Comparison of ENCODE assay signal across 8 cellular contexts in genomic region chr20:25223179-25223661, GRCh38. TPM values are rescaled to one million over a fixed set of nuclear protein-coding genes. Genes with fewer than 3 reads are reported as not detected.
DNase-seq lines count a peak whose midpoint lies in the region; ATAC-seq and FAIRE-seq lines count a peak whose summit lies in the region.

No MANE protein-coding gene starts in this region.

- no peaks in the 10 kb centered on the region for H3K27me3 ChIP-seq in BLaER1

- H4K20me1 ChIP-seq in BLaER1, result 0 out of 2 replicates have a peak, but pooled peaks cover 12% of the 10 kb centered on the region

- ATAC-seq in activated T-cell treated with anti-CD3 and anti-CD28 coated beads, Interleukin-2, amount 50 U/mL, for 4 hours, result peak; percentile 74 to 88
- ATAC-seq in HG03432 (IDR thresholded peaks at IDR 0.05; ENCODE audit: unreplicated experiment) (no peak), GM19351 (IDR thresholded peaks at IDR 0.05; ENCODE audit: unreplicated experiment) (no peak), HG02678 (IDR thresholded peaks at IDR 0.05; ENCODE audit: unreplicated experiment) (no peak)

- no peak overlapping the region for H3K4me3 ChIP-seq in BLaER1

- H3K9ac ChIP-seq in BLaER1, result no peak overlapping the region; the same call in 1 of the 2 replicates

- H3K4me1 ChIP-seq in BLaER1, result peaks cover 96% of the 10 kb centered on the region

- H3K4me3 Mint-ChIP-seq in activated T-cell treated with anti-CD3 and anti-CD28 coated beads, Interleukin-2, amount 50 U/mL, for 4 hours, result no peak overlapping the region

- peak overlapping the region; percentile 62 for H3K27ac ChIP-seq in BLaER1

- H3K36me3 Mint-ChIP-seq in activated T-cell treated with anti-CD3 and anti-CD28 coated beads, Interleukin-2, amount 50 U/mL, for 4 hours (ENCODE audit: insufficient read depth), result peaks cover 7% of the 10 kb centered on the region

- H3K36me3 ChIP-seq in BLaER1, result peaks cover 31% of the 10 kb centered on the region

- H3K4me1 Mint-ChIP-seq in activated T-cell treated with anti-CD3 and anti-CD28 coated beads, Interleukin-2, amount 50 U/mL, for 4 hours (ENCODE audit: low read depth), result peaks cover 7% of the 10 kb centered on the region

- no peaks in the 10 kb centered on the region for H3K9me3 Mint-ChIP-seq in activated T-cell treated with anti-CD3 and anti-CD28 coated beads, Interleukin-2, amount 50 U/mL, for 4 hours

- H3K27me3 Mint-ChIP-seq in activated T-cell treated with anti-CD3 and anti-CD28 coated beads, Interleukin-2, amount 50 U/mL, for 4 hours (ENCODE audit: low read depth), result no peaks in the 10 kb centered on the region

- no peaks in the 10 kb centered on the region for H3K9me3 ChIP-seq in BLaER1

- FAIRE-seq in HTR-8/SVneo (lab: Jason Lieb, UNC) (peak; percentile 92), urothelium cell line (lab: Jason Lieb, UNC) (peak; percentile 98)

- peak overlapping the region; percentile 81 for H3K4me2 ChIP-seq in BLaER1

- DNase-seq in HTR-8/SVneo (ENCODE audit: insufficient read length, low spot score) (peak; percentile 87), iPS-NIHi11 (ENCODE audit: low spot score) (peak; percentile 73), urothelium cell line (ENCODE audit: low spot score) (peak; percentile 94)
- DNase-seq in activated T-cell treated with anti-CD3 and anti-CD28 coated beads, Interleukin-2, amount 50 U/mL, for 4 hours, result no peak

RNA-seq across cellular contexts. Expression of gene PYGB, which starts 24.7 kb away (rescaled TPM):
- total RNA-seq in activated T-cell treated with anti-CD3 and anti-CD28 coated beads, Interleukin-2, amount 50 U/mL, for 4 hours, result 10 to 100 TPM; 32.5 to 37.6 (median 34.6) TPM

RNA-seq across cellular contexts. Expression of gene ENTPD6, which starts 27.7 kb away (rescaled TPM):
- total RNA-seq in activated T-cell treated with anti-CD3 and anti-CD28 coated beads, Interleukin-2, amount 50 U/mL, for 4 hours, result 10 to 100 TPM; 43.4 to 51.2 (median 47.1) TPM

Comparison
In these comparisons a context has a peak if more than half of its experiments do, and no peak if none do; other contexts are left out.
1. ATAC-seq: peak in activated T-cell treated with anti-CD3 and anti-CD28 coated beads, Interleukin-2, amount 50 U/mL, for 4 hours (2 of 2); none in HG03432 (single experiment), GM19351 (single experiment) and HG02678 (single experiment).